ENCODE assay signal across 8 cellular contexts in genomic region chr3:146543461-146544012, GRCh38. TPM values are rescaled to one million over a fixed set of nuclear protein-coding genes. Genes with fewer than 3 reads are reported as not detected.
A peak's percentile ranks its signal among the peaks of the same experiment; 100 is the strongest.
DNase-seq lines count a peak whose midpoint lies in the region; ATAC-seq and TF ChIP-seq lines count a peak whose summit lies in the region.

No MANE protein-coding gene starts in this region.

- no peak for TF ChIP-seq POLR2A in prostate gland (IDR thresholded peaks at IDR 0.05)

- POLR2A ChIA-PET in activated B cell treated with CpG ODN at 0.5 μM for 24 hours (lab: Charles Lee), result interaction anchor here (2.5 kb wide), 1 partner anchor 74 kb away, joined by 30 read pairs; the partner anchor contains the start of gene PLSCR2

- no peaks in the 10 kb centered on the region for H3K4me1 ChIP-seq in prostate gland (replicated peaks)

- peak; percentile 39 for DNase-seq in CD1c-positive myeloid dendritic cell (ENCODE audit: extremely low spot score)
- no peak for DNase-seq in activated B cell treated with CpG ODN at 0.5 μM for 24 hours
- DNase-seq in glutamatergic neuron, result no peak
- peak; percentile 20 for DNase-seq in prostate gland (ENCODE audit: low spot score)
- no peak for DNase-seq in glomerular visceral epithelial cell (ENCODE audit: extremely low spot score)
- DNase-seq in stimulated activated CD4-positive, alpha-beta T cell treated with anti-CD3 and anti-CD28 coated beads, Interleukin-4, amount 100 ng/mL, for 1 hour, result no peak

- peak; percentile 20 for ATAC-seq in GM19395 (IDR thresholded peaks at IDR 0.05; ENCODE audit: unreplicated experiment)
- ATAC-seq in HG03520 (IDR thresholded peaks at IDR 0.05; ENCODE audit: unreplicated experiment), result peak; percentile 11
- no peak for ATAC-seq in activated B cell treated with CpG ODN at 0.5 μM for 24 hours (ENCODE audit: low read depth)

- intact Hi-C loops in activated B cell treated with CpG ODN at 0.5 μM for 24 hours (cut with micrococcal nuclease), result loop anchor here (1.0 to 2.0 kb wide), 4 partner anchors 9 to 74 kb away; partner anchors contain the start of gene PLSCR2
- intact Hi-C loops in prostate gland (cut with DNase I), result no loop called here

- TF ChIP-seq CTCF in activated B cell treated with CpG ODN at 0.5 μM for 24 hours (IDR thresholded peaks at IDR 0.05) (no peak), glutamatergic neuron (IDR thresholded peaks at IDR 0.05; ENCODE audit: partially characterized antibody, unreplicated experiment) (no peak), prostate gland (IDR thresholded peaks at IDR 0.05) (no peak)

- CTCF ChIA-PET in activated B cell treated with CpG ODN at 0.5 μM for 24 hours (lab: Charles Lee), result interaction anchor here (0.8 to 1.1 kb wide), 2 partner anchors 34 to 75 kb away, joined by 3 read pairs; partner anchors contain the start of gene PLSCR2

- no peaks in the 10 kb centered on the region for H3K9me3 ChIP-seq in prostate gland

- H3K4me1 Mint-ChIP-seq in activated B cell treated with CpG ODN at 0.5 μM for 24 hours (peaks cover 54% of the 10 kb centered on the region), glutamatergic neuron (ENCODE audit: low read depth, unreplicated experiment) (peaks cover 1% of the 10 kb centered on the region)

- H3K4me3 Mint-ChIP-seq in activated B cell treated with CpG ODN at 0.5 μM for 24 hours (peak overlapping the region; percentile 92), glutamatergic neuron (ENCODE audit: unreplicated experiment) (peak overlapping the region; percentile 91)

- H3K36me3 Mint-ChIP-seq in activated B cell treated with CpG ODN at 0.5 μM for 24 hours (ENCODE audit: low read depth) (peaks cover 4% of the 10 kb centered on the region), glutamatergic neuron (ENCODE audit: unreplicated experiment) (no peaks in the 10 kb centered on the region)

- H3K4me3 ChIP-seq in prostate gland, result peak overlapping the region; percentile 66 to 69

- H3K36me3 ChIP-seq in prostate gland, result no peaks in the 10 kb centered on the region

- H3K9me3 Mint-ChIP-seq in activated B cell treated with CpG ODN at 0.5 μM for 24 hours (no peaks in the 10 kb centered on the region), glutamatergic neuron (ENCODE audit: unreplicated experiment) (no peaks in the 10 kb centered on the region)

- H3K27ac Mint-ChIP-seq in activated B cell treated with CpG ODN at 0.5 μM for 24 hours, result peak overlapping the region; percentile 92
- no peak overlapping the region for H3K27ac Mint-ChIP-seq in glutamatergic neuron (ENCODE audit: unreplicated experiment)

- H3K27ac ChIP-seq in prostate gland, result peak overlapping the region; percentile 94 to 95

- no peaks in the 10 kb centered on the region for H3K27me3 ChIP-seq in prostate gland (replicated peaks; ENCODE audit: insufficient read depth)

- WGBS in prostate gland, result 5% methylated on average over 10 of the region's 10 CpGs

- H3K27me3 Mint-ChIP-seq in activated B cell treated with CpG ODN at 0.5 μM for 24 hours (no peaks in the 10 kb centered on the region), glutamatergic neuron (ENCODE audit: unreplicated experiment) (no peaks in the 10 kb centered on the region)

RNA-seq across cellular contexts. Expression of gene PLSCR1, which starts 0.9 kb away (rescaled TPM):
- total RNA-seq in activated B cell treated with CpG ODN at 0.5 μM for 24 hours, result 34.2 and 37.2 TPM in 2 replicates
- total RNA-seq in glutamatergic neuron (ENCODE audit: unreplicated experiment), result 4.1 TPM
- total RNA-seq in prostate gland, result 10 to 100 TPM; 35.0 to 90.1 TPM

Comparison
In these comparisons a context has a peak if more than half of its experiments do, and no peak if none do; other contexts are left out.
1. DNase-seq: peak in CD1c-positive myeloid dendritic cell (single experiment) and prostate gland (single experiment); none in activated B cell treated with CpG ODN at 0.5 μM for 24 hours (single experiment), glutamatergic neuron (single experiment), glomerular visceral epithelial cell (single experiment) and stimulated activated CD4-positive, alpha-beta T cell treated with anti-CD3 and anti-CD28 coated beads, Interleukin-4, amount 100 ng/mL, for 1 hour (single experiment).